ENCODE assay signal across 9 cellular contexts in the genomic region with DNA sequence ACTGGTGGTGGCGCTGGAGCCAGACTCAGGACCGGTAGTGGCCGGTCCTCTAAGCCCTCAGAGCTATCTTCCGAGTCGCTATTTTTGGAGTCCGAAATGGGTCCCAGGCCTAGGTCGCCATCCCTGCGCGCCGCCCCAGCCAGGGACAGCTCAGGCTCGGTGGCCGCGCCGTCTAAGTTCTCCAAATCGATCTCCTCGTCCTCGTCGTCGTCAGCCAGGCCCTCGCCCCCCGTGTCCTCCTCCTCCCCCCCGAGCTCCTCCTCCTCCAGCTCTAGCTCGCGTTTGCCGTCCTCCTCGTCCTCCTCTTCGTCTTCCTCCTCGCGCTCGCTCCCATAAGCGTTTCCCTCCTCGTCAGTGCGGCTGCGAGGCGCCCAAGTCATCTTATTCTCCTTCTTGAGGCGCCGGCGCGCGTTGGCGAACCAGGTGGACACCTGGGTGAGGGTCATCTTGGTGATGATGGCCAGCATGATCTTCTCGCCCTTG. TPM values are rescaled to one million over a fixed set of nuclear protein-coding genes. Genes with fewer than 3 reads are reported as not detected.
A peak's percentile ranks its signal among the peaks of the same experiment; 100 is the strongest.
DNase-seq lines count a peak whose midpoint lies in the region; ATAC-seq and TF ChIP-seq lines count a peak whose summit lies in the region.
"Had no signal": no experiment of that assay in that cellular context is flagged by ENCODE, and none has a peak within 500 bp of the region (broad histone marks: within the 10 kb centered on the region; RNA-seq: fewer than 3 reads in every experiment).

No MANE protein-coding gene starts in this region.

- H3K36me3 ChIP-seq in thyroid gland: no peaks in the 10 kb centered on the region

- peak overlapping the region in 2 of 3 donors; percentile 35 to 64 for H3K4me3 ChIP-seq in thyroid gland (replicated peaks in 1 of 3)

- no peaks in the 10 kb centered on the region for H3K9me3 ChIP-seq in thyroid gland

- intact Hi-C loops in thyroid gland (cut with DNase I): loop anchor here (5.0 kb wide), 1 partner anchor 647 kb away; the partner anchor contains the start of gene IRX5

- WGBS in thyroid gland, 2 donors: 6 to 8% methylated on average over 38 to 41 of the region's 42 CpGs

- TF ChIP-seq POLR2A in thyroid gland (IDR thresholded peaks at IDR 0.05): no peak

- TF ChIP-seq CTCF in thyroid gland (IDR thresholded peaks at IDR 0.05): no peak

- peak overlapping the region; percentile 36 for H3K4me3 Mint-ChIP-seq in activated T-cell treated with anti-CD3 and anti-CD28 coated beads, Interleukin-2, amount 50 U/mL, for 24 hours
- H3K4me3 Mint-ChIP-seq in activated T-helper 17 cell treated with anti-CD3 and anti-CD28 coated beads, Interleukin-2, amount 50 U/mL, for 72 hours: peak overlapping the region; percentile 52

- H3K27me3 ChIP-seq in thyroid gland: peaks cover 51% of the 10 kb centered on the region

- H3K27ac ChIP-seq in thyroid gland: peak overlapping the region in 1 of 3 donors; percentile 81

- ATAC-seq in activated T-helper 17 cell treated with anti-CD3 and anti-CD28 coated beads, Interleukin-2, amount 50 U/mL, for 72 hours (replicated peaks): no peak

- peaks cover 40% of the 10 kb centered on the region for H3K4me1 Mint-ChIP-seq in activated T-cell treated with anti-CD3 and anti-CD28 coated beads, Interleukin-2, amount 50 U/mL, for 24 hours (ENCODE audit: low read depth)
- peaks cover 9% of the 10 kb centered on the region for H3K4me1 Mint-ChIP-seq in activated T-helper 17 cell treated with anti-CD3 and anti-CD28 coated beads, Interleukin-2, amount 50 U/mL, for 72 hours

- H3K4me1 ChIP-seq in thyroid gland: peaks cover 30 to 48% of the 10 kb centered on the region in 2 donors

- no peaks in the 10 kb centered on the region for H3K9me3 Mint-ChIP-seq in activated T-cell treated with anti-CD3 and anti-CD28 coated beads, Interleukin-2, amount 50 U/mL, for 24 hours
- no peaks in the 10 kb centered on the region for H3K9me3 Mint-ChIP-seq in activated T-helper 17 cell treated with anti-CD3 and anti-CD28 coated beads, Interleukin-2, amount 50 U/mL, for 72 hours

- peak overlapping the region; percentile 70 for H3K27ac Mint-ChIP-seq in activated T-cell treated with anti-CD3 and anti-CD28 coated beads, Interleukin-2, amount 50 U/mL, for 24 hours
- no peak overlapping the region for H3K27ac Mint-ChIP-seq in activated T-helper 17 cell treated with anti-CD3 and anti-CD28 coated beads, Interleukin-2, amount 50 U/mL, for 72 hours

- no peak for DNase-seq in activated T-cell treated with anti-CD3 and anti-CD28 coated beads, Interleukin-2, amount 50 U/mL, for 24 hours
- DNase-seq in activated T-cell treated with anti-CD3 and anti-CD28 coated beads, Interleukin-2, amount 50 U/mL, for 1 hour: no peak
- peak; percentile 31 for DNase-seq in iris pigment epithelial cell (ENCODE audit: low read depth)
- peak in 1 of 2 donors; percentile 10 for DNase-seq in thyroid gland
- no peak for DNase-seq in NCI-H2081 (lab: John Stamatoyannopoulos, UW)
- no peak for DNase-seq in KG1 (lab: John Stamatoyannopoulos, UW)
- DNase-seq in NCI-H1694 (lab: John Stamatoyannopoulos, UW): no peak

- H3K27me3 Mint-ChIP-seq in activated T-cell treated with anti-CD3 and anti-CD28 coated beads, Interleukin-2, amount 50 U/mL, for 24 hours: peaks cover 85% of the 10 kb centered on the region
- H3K27me3 Mint-ChIP-seq in activated T-helper 17 cell treated with anti-CD3 and anti-CD28 coated beads, Interleukin-2, amount 50 U/mL, for 72 hours: peaks cover 53% of the 10 kb centered on the region

- no peaks in the 10 kb centered on the region for H3K36me3 Mint-ChIP-seq in activated T-cell treated with anti-CD3 and anti-CD28 coated beads, Interleukin-2, amount 50 U/mL, for 24 hours (ENCODE audit: low read depth)
- H3K36me3 Mint-ChIP-seq in activated T-helper 17 cell treated with anti-CD3 and anti-CD28 coated beads, Interleukin-2, amount 50 U/mL, for 72 hours (ENCODE audit: low read depth): peaks cover 6% of the 10 kb centered on the region

RNA-seq across cellular contexts. Expression of gene IRX3, which starts 1.6 kb away (rescaled TPM):
- total RNA-seq in activated T-helper 17 cell treated with anti-CD3 and anti-CD28 coated beads, Interleukin-2, amount 50 U/mL, for 72 hours: not detected
- total RNA-seq in thyroid gland: 10 to 100 TPM in 1 of 4 donors, 1 to 10 TPM in 3; 4.0 to 22.6 (median 8.9) TPM
- total RNA-seq: endothelial cell of umbilical vein had no signal

Comparison
In these comparisons a context has a peak if more than half of its experiments do, and no peak if none do; other contexts are left out.
1. RNA of gene IRX3, which starts 1.6 kb away (total RNA-seq): 4.0 to 22.6 TPM in thyroid gland; not detected in activated T-helper 17 cell treated with anti-CD3 and anti-CD28 coated beads, Interleukin-2, amount 50 U/mL, for 72 hours; every median in the first group is over 4 times any median in the second.